Comparison of ENCODE assay signal across 22 cellular contexts in the genomic region with DNA sequence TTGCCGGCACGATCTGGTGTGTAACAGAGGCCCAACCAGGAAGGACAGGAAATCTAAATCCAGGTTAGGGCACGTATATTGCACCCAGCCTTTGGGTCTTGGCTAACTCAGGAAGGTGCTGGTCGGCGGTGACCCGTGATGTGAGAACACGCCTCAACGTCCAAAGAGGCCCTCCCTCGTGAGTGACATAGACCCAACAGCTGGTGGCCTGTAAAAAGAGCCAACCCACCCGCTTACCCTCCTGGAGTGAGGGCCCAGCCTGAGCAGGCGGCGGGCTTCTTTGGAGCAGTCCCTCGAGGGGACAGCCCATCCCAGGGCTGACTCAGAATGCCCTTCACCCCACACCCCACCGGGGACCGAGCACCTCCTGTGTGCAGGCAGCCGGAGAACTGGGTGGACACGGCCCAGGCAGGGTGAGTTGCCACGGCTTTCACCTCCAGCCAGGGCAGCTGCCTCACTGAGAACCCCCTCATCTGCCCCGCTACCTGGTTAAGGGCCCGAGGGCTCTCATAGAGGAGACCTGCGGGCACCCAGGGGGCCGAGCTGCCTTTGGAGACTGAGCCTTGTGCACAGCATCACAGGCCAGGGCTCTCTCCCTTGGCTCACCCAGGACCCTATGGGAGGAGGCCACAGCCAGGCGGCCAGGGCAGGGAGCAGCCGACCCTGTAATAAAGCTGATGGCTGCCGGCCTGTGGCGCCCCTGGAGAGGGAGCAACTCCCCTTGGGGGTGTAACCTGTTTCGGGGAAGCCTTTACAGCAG. TPM values are rescaled to one million over a fixed set of nuclear protein-coding genes. Genes with fewer than 3 reads are reported as not detected.
DNase-seq lines count a peak whose midpoint lies in the region; ATAC-seq and TF ChIP-seq lines count a peak whose summit lies in the region.
"Had no signal": no experiment of that assay in that cellular context is flagged by ENCODE, and none has a peak within 500 bp of the region (broad histone marks: within the 10 kb centered on the region; RNA-seq: fewer than 3 reads in every experiment).

No MANE protein-coding gene starts in this region.

- H3K27me3 Mint-ChIP-seq in chondrocyte (ENCODE audit: low read depth) (no peaks in the 10 kb centered on the region), nephron (ENCODE audit: low read depth) (no peaks in the 10 kb centered on the region), type B pancreatic cell (no peaks in the 10 kb centered on the region)
- H3K27me3 Mint-ChIP-seq: stimulated activated naive B cell treated with anti-CD40 and anti-IgM and Interleukin-4, amounts not matched to agents 10 μg/mL and 1 μg/mL and 100 μg/mL, for 72 hours had no signal

- in situ Hi-C loops in GM13977 (cut with MboI; ENCODE audit: low pct_unique_long_range_greater_than_20kb, low sequenced_read_pairs, unreplicated experiment): no loop called here

- no peaks in the 10 kb centered on the region for H3K9me3 Mint-ChIP-seq in chondrocyte (ENCODE audit: low read depth)
- H3K9me3 Mint-ChIP-seq in nephron: no peaks in the 10 kb centered on the region
- no peaks in the 10 kb centered on the region for H3K9me3 Mint-ChIP-seq in type B pancreatic cell
- H3K9me3 Mint-ChIP-seq: activated naive CD4-positive, alpha-beta T cell treated with anti-CD3 and anti-CD28 coated beads, Interleukin-2, amount 50 U/mL, for 72 hours; activated T-cell treated with anti-CD3 and anti-CD28 coated beads, Interleukin-2, amount 50 U/mL, for 72 hours had no signal

- H3K4me3 Mint-ChIP-seq in chondrocyte (ENCODE audit: unreplicated experiment) (no peak overlapping the region), nephron (no peak overlapping the region), type B pancreatic cell (no peak overlapping the region)
- H3K4me3 Mint-ChIP-seq: activated T-cell treated with anti-CD3 and anti-CD28 coated beads, Interleukin-2, amount 50 U/mL, for 72 hours; stimulated activated naive B cell treated with anti-CD40 and anti-IgM and Interleukin-4, amounts not matched to agents 10 μg/mL and 1 μg/mL and 100 μg/mL, for 72 hours had no signal

- no peak overlapping the region for H3K27ac Mint-ChIP-seq in chondrocyte (ENCODE audit: unreplicated experiment)
- H3K27ac Mint-ChIP-seq in nephron: peak overlapping the region in 2 of 3 experiments; percentile 58 to 78
- peak overlapping the region; percentile 71 for H3K27ac Mint-ChIP-seq in type B pancreatic cell

- DNase-seq in activated effector memory CD4-positive, alpha-beta T cell treated with anti-CD3 and anti-CD28 coated beads, Interleukin-2, amount 50 U/mL, for 16 hours: peak; percentile 55
- no peak for DNase-seq in activated effector memory CD4-positive, alpha-beta T cell treated with Interleukin-2 at 50 U/mL for 16 hours
- DNase-seq in chondrocyte (ENCODE audit: low spot score) (peak; percentile 92), type B pancreatic cell (ENCODE audit: extremely low spot score, unreplicated experiment) (no peak), cerebellum (ENCODE audit: low spot score) (no peak), GM13977 (ENCODE audit: low spot score) (no peak)
- DNase-seq: 8988T; activated CD4-positive, alpha-beta T cell treated with anti-CD3 and anti-CD28 coated beads for 1 hour; activated CD8-positive, alpha-beta memory T cell treated with anti-CD3 and anti-CD28 coated beads for 24 hours; activated T-cell treated with anti-CD3 and anti-CD28 coated beads, Interleukin-2, amount 50 U/mL, for 72 hours; H7; midbrain; NCI-H1417; NCI-H774; PC-9; sigmoid colon; stimulated activated naive B cell treated with anti-CD40 and anti-IgM and Interleukin-4, amounts not matched to agents 10 μg/mL and 1 μg/mL and 100 μg/mL, for 72 hours; tibial artery had no signal

- peaks cover 5% of the 10 kb centered on the region for H3K4me1 Mint-ChIP-seq in chondrocyte (ENCODE audit: low read depth)
- peaks cover 66% of the 10 kb centered on the region for H3K4me1 Mint-ChIP-seq in nephron
- peaks cover 59% of the 10 kb centered on the region for H3K4me1 Mint-ChIP-seq in type B pancreatic cell (ENCODE audit: unreplicated experiment)

- ATAC-seq in GM21381 (IDR thresholded peaks at IDR 0.05; ENCODE audit: unreplicated experiment): no peak
- ATAC-seq: activated naive CD4-positive, alpha-beta T cell treated with anti-CD3 and anti-CD28 coated beads, Interleukin-2, amount 50 U/mL, for 72 hours; activated T-cell treated with anti-CD3 and anti-CD28 coated beads, Interleukin-2, amount 50 U/mL, for 72 hours; SK-N-SH treated with all-trans-retinoic acid at 6 μM for 48 hours; stimulated activated naive B cell treated with anti-CD40 and anti-IgM and Interleukin-4, amounts not matched to agents 10 μg/mL and 1 μg/mL and 100 μg/mL, for 72 hours had no signal

- H3K36me3 Mint-ChIP-seq in chondrocyte (ENCODE audit: low read depth): no peaks in the 10 kb centered on the region
- no peaks in the 10 kb centered on the region for H3K36me3 Mint-ChIP-seq in nephron (ENCODE audit: low read depth)
- H3K36me3 Mint-ChIP-seq in type B pancreatic cell: no peaks in the 10 kb centered on the region

- no peak for TF ChIP-seq CTCF in chondrocyte (IDR thresholded peaks at IDR 0.05)
- TF ChIP-seq CTCF in nephron (IDR thresholded peaks at IDR 0.05; ENCODE audit: unreplicated experiment in 3 of 3): no peak
- TF ChIP-seq CTCF in type B pancreatic cell (conservative IDR thresholded peaks at IDR 0.05): no peak
- no peak for TF ChIP-seq CTCF in GM13977 (IDR thresholded peaks at IDR 0.05; ENCODE audit: extremely low read depth, insufficient read depth, missing control alignments)

RNA-seq across cellular contexts. Expression of gene ZNF710, which starts 41.8 kb away (rescaled TPM):
- total RNA-seq in chondrocyte (6.7 to 14.4 TPM (median 12.9 TPM) in 3 replicates), type B pancreatic cell (ENCODE audit: low replicate concordance) (34.7 and 47.2 TPM in 2 replicates), cerebellum (14.0 TPM)

RNA-seq across cellular contexts. Expression of gene IDH2, which starts 59.3 kb away (rescaled TPM):
- total RNA-seq in chondrocyte (115 to 126 TPM (median 125 TPM) in 3 replicates), type B pancreatic cell (ENCODE audit: low replicate concordance) (225 and 247 TPM in 2 replicates), cerebellum (51.9 TPM)

Comparison
In these comparisons a context has a peak if more than half of its experiments do, and no peak if none do; other contexts are left out.
1. DNase-seq: peak in activated effector memory CD4-positive, alpha-beta T cell treated with anti-CD3 and anti-CD28 coated beads, Interleukin-2, amount 50 U/mL, for 16 hours (single experiment) and chondrocyte (single experiment); none in activated effector memory CD4-positive, alpha-beta T cell treated with Interleukin-2 at 50 U/mL for 16 hours (single experiment), type B pancreatic cell (single experiment), cerebellum (single experiment) and GM13977 (single experiment).